1 cellular context compared by ENCODE assay signal in genomic region chr15:23039151-23039916, GRCh38.
TF ChIP-seq lines count a peak whose summit lies in the region.

Gene TUBGCP5 (minus strand): TSS chr15:23039569. CDS start chr15:23039543, 26 bp downstream.

TF ChIP-seq in HepG2, 621 proteins besides CTCF, POLR2A, EP300 and RAD21 (continued from another document and continues in another):
- 0 out of 2 replicates have a peak, but pooled peaks have one; percentile 18 for TF ChIP-seq ZNF503 (CRISPR knock-in tag; IDR thresholded peaks at IDR 0.05)
- no peak for TF ChIP-seq DMTF1 (CRISPR knock-in tag; IDR thresholded peaks at IDR 0.05)
- TF ChIP-seq ARNT (IDR thresholded peaks at IDR 0.05): no peak
- peak; percentile 52; the same call in 1 of the 2 replicates for TF ChIP-seq HOXA5 (CRISPR knock-in tag; IDR thresholded peaks at IDR 0.05)
- no peak for TF ChIP-seq IKZF1 (IDR thresholded peaks at IDR 0.05)
- TF ChIP-seq THAP8 (CRISPR knock-in tag; IDR thresholded peaks at IDR 0.05; ENCODE audit: borderline replicate concordance): no peak
- TF ChIP-seq HNRNPK (IDR thresholded peaks at IDR 0.05; ENCODE audit: low read depth, low read length, poor library complexity, severe bottlenecking): peak; percentile 29
- TF ChIP-seq RARA (CRISPR knock-in tag; IDR thresholded peaks at IDR 0.05): no peak
- no peak for TF ChIP-seq SMARCC2 (IDR thresholded peaks at IDR 0.05)
- TF ChIP-seq AHR (CRISPR knock-in tag; IDR thresholded peaks at IDR 0.05): no peak
- TF ChIP-seq FOXA3 (CRISPR knock-in tag; IDR thresholded peaks at IDR 0.05): peak; percentile 24; the same call in 1 of the 2 replicates
- no peak for TF ChIP-seq ATF5 (CRISPR knock-in tag; IDR thresholded peaks at IDR 0.05; ENCODE audit: low read depth)
- TF ChIP-seq ZBTB4 (CRISPR knock-in tag; IDR thresholded peaks at IDR 0.05; ENCODE audit: borderline replicate concordance): no peak
- TF ChIP-seq ZNF768 (CRISPR knock-in tag; IDR thresholded peaks at IDR 0.05): peak; percentile 51
- no peak for TF ChIP-seq TMF1 (CRISPR knock-in tag; IDR thresholded peaks at IDR 0.05; ENCODE audit: low read depth)
- TF ChIP-seq CENPBD1 (CRISPR knock-in tag; IDR thresholded peaks at IDR 0.05; ENCODE audit: borderline replicate concordance, low read depth): no peak; the same call in 1 of the 2 replicates
- TF ChIP-seq NFIC (IDR thresholded peaks at IDR 0.05; ENCODE audit: low read length): no peak
- TF ChIP-seq MLX (CRISPR knock-in tag; IDR thresholded peaks at IDR 0.05): 0 out of 2 replicates have a peak, but pooled peaks have one; percentile 21
- no peak for TF ChIP-seq BORCS8-MEF2B (CRISPR knock-in tag; IDR thresholded peaks at IDR 0.05)
- no peak for TF ChIP-seq RFXANK (CRISPR knock-in tag; IDR thresholded peaks at IDR 0.05)
- 0 out of 2 replicates have a peak, but pooled peaks have one; percentile 36 for TF ChIP-seq ZNF737 (CRISPR knock-in tag; IDR thresholded peaks at IDR 0.05; ENCODE audit: borderline replicate concordance)
- no peak for TF ChIP-seq ZNF143 (CRISPR knock-in tag; IDR thresholded peaks at IDR 0.05)
- TF ChIP-seq HBP1 (CRISPR knock-in tag; IDR thresholded peaks at IDR 0.05; ENCODE audit: low read depth): peak; percentile 88
- peak; percentile 58; the same call in 1 of the 2 replicates for TF ChIP-seq ZNF121 (CRISPR knock-in tag; IDR thresholded peaks at IDR 0.05)
- TF ChIP-seq ZNF652 (CRISPR knock-in tag; IDR thresholded peaks at IDR 0.05; ENCODE audit: borderline replicate concordance, low read depth): no peak
- no peak for TF ChIP-seq USF2 (IDR thresholded peaks at IDR 0.05; ENCODE audit: low read depth, low read length)
- 0 out of 2 replicates have a peak, but pooled peaks have one; percentile 36 for TF ChIP-seq USF2 (CRISPR knock-in tag; IDR thresholded peaks at IDR 0.05; ENCODE audit: borderline replicate concordance)
- 0 out of 2 replicates have a peak, but pooled peaks have one; percentile 55 for TF ChIP-seq ZBTB42 (CRISPR knock-in tag; IDR thresholded peaks at IDR 0.05)
- TF ChIP-seq ESRRA (CRISPR knock-in tag; IDR thresholded peaks at IDR 0.05; ENCODE audit: low read depth): no peak
- no peak; the same call in 1 of the 2 replicates for TF ChIP-seq ELF3 (CRISPR knock-in tag; IDR thresholded peaks at IDR 0.05)
- peak; percentile 79 for TF ChIP-seq GABPB1 (CRISPR knock-in tag; IDR thresholded peaks at IDR 0.05)
- no peak for TF ChIP-seq ZNF660 (CRISPR knock-in tag; IDR thresholded peaks at IDR 0.05; ENCODE audit: borderline replicate concordance, low read depth)
- TF ChIP-seq SMAD3 (CRISPR knock-in tag; IDR thresholded peaks at IDR 0.05): no peak
- no peak for TF ChIP-seq HNF4A (CRISPR knock-in tag; IDR thresholded peaks at IDR 0.05)
- peak; percentile 88 for TF ChIP-seq KAT8 (CRISPR knock-in tag; IDR thresholded peaks at IDR 0.05)
- TF ChIP-seq ATF7 (IDR thresholded peaks at IDR 0.05): no peak
- TF ChIP-seq ATF7 (CRISPR knock-in tag; IDR thresholded peaks at IDR 0.05): no peak
- TF ChIP-seq ZNF382 (CRISPR knock-in tag; IDR thresholded peaks at IDR 0.05; ENCODE audit: borderline replicate concordance): no peak
- peak; percentile 86 for TF ChIP-seq MYC (CRISPR knock-in tag; IDR thresholded peaks at IDR 0.05; ENCODE audit: borderline replicate concordance)
- no peak for TF ChIP-seq ZNF740 (CRISPR knock-in tag; IDR thresholded peaks at IDR 0.05)
- TF ChIP-seq FOXK2 (IDR thresholded peaks at IDR 0.05): no peak
- TF ChIP-seq POLR2G (IDR thresholded peaks at IDR 0.05; ENCODE audit: low read depth, low read length): peak; percentile 97
- no peak for TF ChIP-seq GPN1 (CRISPR knock-in tag; IDR thresholded peaks at IDR 0.05; ENCODE audit: borderline replicate concordance)
- TF ChIP-seq ATRX (CRISPR knock-in tag; IDR thresholded peaks at IDR 0.05; ENCODE audit: borderline replicate concordance): no peak
- no peak for TF ChIP-seq SSRP1 (CRISPR knock-in tag; IDR thresholded peaks at IDR 0.05)
- no peak for TF ChIP-seq SNAPC5 (CRISPR knock-in tag; IDR thresholded peaks at IDR 0.05; ENCODE audit: borderline replicate concordance)
- peak; percentile 85 for TF ChIP-seq ZC3H13 (CRISPR knock-in tag; IDR thresholded peaks at IDR 0.05)
- TF ChIP-seq ZNF749 (CRISPR knock-in tag; IDR thresholded peaks at IDR 0.05; ENCODE audit: borderline replicate concordance): 0 out of 2 replicates have a peak, but pooled peaks have one; percentile 19
- TF ChIP-seq ZNF772 (CRISPR knock-in tag; IDR thresholded peaks at IDR 0.05): no peak
- no peak for TF ChIP-seq ZFYVE20 (CRISPR knock-in tag; IDR thresholded peaks at IDR 0.05; ENCODE audit: borderline replicate concordance, low read depth)
- no peak; the same call in 1 of the 2 replicates for TF ChIP-seq IKZF5 (CRISPR knock-in tag; IDR thresholded peaks at IDR 0.05)
- TF ChIP-seq PBX3 (CRISPR knock-in tag; IDR thresholded peaks at IDR 0.05; ENCODE audit: borderline replicate concordance): no peak
